ENCODE assay signal across 8 cellular contexts in genomic region chr19:8444677-8445487, GRCh38. TPM values are rescaled to one million over a fixed set of nuclear protein-coding genes. Genes with fewer than 3 reads are reported as not detected.
DNase-seq lines count a peak whose midpoint lies in the region; TF ChIP-seq lines count a peak whose summit lies in the region.

Gene HNRNPM (plus strand): TSS chr19:8444975. CDS start chr19:8444999, 24 bp downstream.

- H3K79me2 ChIP-seq in MM.1S (ENCODE audit: low read length) (peaks cover 51% of the 10 kb centered on the region), neural cell (replicated peaks; ENCODE audit: insufficient read depth, low read length) (peaks cover 47% of the 10 kb centered on the region)

- H4K20me1 ChIP-seq in MM.1S (ENCODE audit: insufficient read depth, low read length): peaks cover 40% of the 10 kb centered on the region
- H4K20me1 ChIP-seq in neural cell (ENCODE audit: insufficient read depth): peaks cover 21% of the 10 kb centered on the region

- peak in 2 of 4 donors; percentile 84 to 89 for TF ChIP-seq POLR2A in stomach (IDR thresholded peaks at IDR 0.05)

- DNase-seq in HAP-1 (ENCODE audit: low spot score in 2 of 2) (peak; percentile 96 to 100), MM.1S (peak; percentile 100), SIG-M5 (lab: John Stamatoyannopoulos, UW) (peak; percentile 76), activated gamma-delta T cell treated with Interleukin-2 at 50 U/mL for 16 hours (peak; percentile 100), fibroblast of villous mesenchyme (ENCODE audit: low read depth) (peak; percentile 98), stomach (peak; percentile 100)

- peak within 1 kb of the TSS; percentile 98 for H3K4me3 ChIP-seq in HAP-1
- H3K4me3 ChIP-seq in MM.1S (ENCODE audit: low read length): peak within 1 kb of the TSS; percentile 97
- H3K4me3 ChIP-seq in fibroblast of villous mesenchyme (ENCODE audit: low read depth, low read length): peak within 1 kb of the TSS; percentile 91
- H3K4me3 ChIP-seq in neural cell (ENCODE audit: low read length): peak within 1 kb of the TSS; percentile 97
- H3K4me3 ChIP-seq in stomach: peak within 1 kb of the TSS; percentile 94 to 95 (median 94)

- intact Hi-C loops in stomach (cut with DNase I; ENCODE audit: low total_unique reads): no loop called here

- H3K9me2 ChIP-seq in MM.1S (replicated peaks; ENCODE audit: insufficient read depth, low read length) (no peaks in the 10 kb centered on the region), neural cell (ENCODE audit: insufficient read depth, low read length) (no peaks in the 10 kb centered on the region)

- peaks cover 24% of the 10 kb centered on the region for H3K4me1 ChIP-seq in ES-I3 (ENCODE audit: insufficient read depth, low read length)
- peaks cover 25% of the 10 kb centered on the region for H3K4me1 ChIP-seq in HAP-1
- peaks cover 15% of the 10 kb centered on the region for H3K4me1 ChIP-seq in MM.1S (ENCODE audit: low read length)
- peaks cover 41 to 50% (median 44%) of the 10 kb centered on the region in 4 donors for H3K4me1 ChIP-seq in stomach

- 0 to 1% (median 1%) methylated on average over 50 to 93 of the region's 93 CpGs for WGBS in stomach, 5 donors

- H3K9me3 ChIP-seq in ES-I3 (ENCODE audit: control insufficient read depth, insufficient read depth, low read length) (no peaks in the 10 kb centered on the region), HAP-1 (no peaks in the 10 kb centered on the region), MM.1S (replicated peaks; ENCODE audit: insufficient read depth, low read length) (no peaks in the 10 kb centered on the region), neural cell (ENCODE audit: low read length) (no peaks in the 10 kb centered on the region), stomach (no peaks in the 10 kb centered on the region)

- peak within 1 kb of the TSS; percentile 50; the same call in 1 of the 2 replicates for H3K27ac ChIP-seq in MM.1S (ENCODE audit: low read length)
- H3K27ac ChIP-seq in neural cell (ENCODE audit: low read length): peak within 1 kb of the TSS; percentile 95
- peak within 1 kb of the TSS; percentile 94 to 98 (median 97) for H3K27ac ChIP-seq in stomach

- H3K36me3 ChIP-seq in ES-I3 (ENCODE audit: insufficient read depth, low read length): peaks cover 5% of the 10 kb centered on the region; the same call in 1 of the 2 replicates
- H3K36me3 ChIP-seq in HAP-1 (replicated peaks): peaks cover 25% of the 10 kb centered on the region
- H3K36me3 ChIP-seq in MM.1S (replicated peaks; ENCODE audit: insufficient read depth, low read length): peaks cover 17% of the 10 kb centered on the region
- H3K36me3 ChIP-seq in neural cell (ENCODE audit: insufficient read depth, low read length): no peaks in the 10 kb centered on the region
- peaks cover 0 to 11% (median 9%) of the 10 kb centered on the region in 4 donors for H3K36me3 ChIP-seq in stomach

- in situ Hi-C loops in HAP-1 (cut with MboI; ENCODE audit: low sequenced_read_pairs): no loop called here

- H3K9ac ChIP-seq in ES-I3 (ENCODE audit: low read depth, low read length) (peak within 1 kb of the TSS; percentile 98), MM.1S (ENCODE audit: low read length) (peak within 1 kb of the TSS; percentile 97), neural cell (ENCODE audit: low read length) (peak within 1 kb of the TSS; percentile 99)

- peak within 1 kb of the TSS; percentile 73 for H3K4me2 ChIP-seq in MM.1S (ENCODE audit: low read depth, low read length)
- peak within 1 kb of the TSS; percentile 76 for H3K4me2 ChIP-seq in neural cell (ENCODE audit: low read length)

- TF ChIP-seq CTCF in MM.1S (IDR thresholded peaks at IDR 0.05; ENCODE audit: low read length): no peak
- no peak for TF ChIP-seq CTCF in fibroblast of villous mesenchyme (IDR thresholded peaks at IDR 0.05; ENCODE audit: insufficient read depth, low read depth, low read length)
- no peak for TF ChIP-seq CTCF in neural cell (IDR thresholded peaks at IDR 0.05; ENCODE audit: poor library complexity, severe bottlenecking)
- TF ChIP-seq CTCF in stomach (IDR thresholded peaks at IDR 0.05): no peak

- TF ChIP-seq RAD21 in neural cell (conservative IDR thresholded peaks at IDR 0.05): no peak

- H3K27me3 ChIP-seq in HAP-1 (ENCODE audit: low read depth) (no peaks in the 10 kb centered on the region), MM.1S (replicated peaks; ENCODE audit: insufficient read depth, low read length) (no peaks in the 10 kb centered on the region), neural cell (ENCODE audit: insufficient read depth, low read depth, low read length) (no peaks in the 10 kb centered on the region), stomach (no peaks in the 10 kb centered on the region)

- H3F3A ChIP-seq in MM.1S (ENCODE audit: insufficient read depth, low read length): peaks cover 9% of the 10 kb centered on the region
- no peaks in the 10 kb centered on the region for H3F3A ChIP-seq in neural cell (ENCODE audit: insufficient read depth, low read length, poor library complexity, severe bottlenecking)

- TF ChIP-seq EP300 in neural cell (conservative IDR thresholded peaks at IDR 0.05; ENCODE audit: poor library complexity, severe bottlenecking): peak; percentile 32
- TF ChIP-seq EP300 in stomach (IDR thresholded peaks at IDR 0.05): no peak

- H2AFZ ChIP-seq in MM.1S (ENCODE audit: low read length) (peak within 1 kb of the TSS; percentile 95), neural cell (ENCODE audit: low read depth, low read length) (peak within 1 kb of the TSS; percentile 93)

TF ChIP-seq in neural cell, 6 proteins besides CTCF, POLR2A, EP300 and RAD21:
- TF ChIP-seq EZH2 (IDR thresholded peaks at IDR 0.05; ENCODE audit: borderline replicate concordance, insufficient read depth, low read length, poor library complexity, severe bottlenecking) (no peak), REST (IDR thresholded peaks at IDR 0.05; ENCODE audit: borderline replicate concordance) (peak; percentile 96), POLR2AphosphoS5 (IDR thresholded peaks at IDR 0.05) (peak; percentile 99), SMC3 (conservative IDR thresholded peaks at IDR 0.05; ENCODE audit: poor library complexity) (peak; percentile 25), MXI1 (conservative IDR thresholded peaks at IDR 0.05; ENCODE audit: poor library complexity, severe bottlenecking) (peak; percentile 74), TAF1 (IDR thresholded peaks at IDR 0.05; ENCODE audit: low read depth) (peak; percentile 97)

RNA-seq across cellular contexts. Expression of gene HNRNPM, which starts in this region (rescaled TPM):
- total RNA-seq in fibroblast of villous mesenchyme (41.9 and 49.0 TPM in 2 replicates), stomach (100 to 1,000 TPM in 3 of 5 donors, 10 to 100 TPM in 2; 54.3 to 664 (median 107) TPM)
- polyA plus RNA-seq in neural cell (91.7 and 113 TPM in 2 replicates), stomach (100 to 1,000 TPM in 1 of 3 donors, 10 to 100 TPM in 2; 87.3 to 110 (median 90.0) TPM)
- polyA minus RNA-seq in neural cell: 75.7 and 100 TPM in 2 replicates

Comparison
In these comparisons a context has a peak if more than half of its experiments do, and no peak if none do; other contexts are left out.
1. Peak in every context shown above with its lines: DNase-seq, H3K4me3 ChIP-seq and H3K27ac ChIP-seq.